In the genomic region with DNA sequence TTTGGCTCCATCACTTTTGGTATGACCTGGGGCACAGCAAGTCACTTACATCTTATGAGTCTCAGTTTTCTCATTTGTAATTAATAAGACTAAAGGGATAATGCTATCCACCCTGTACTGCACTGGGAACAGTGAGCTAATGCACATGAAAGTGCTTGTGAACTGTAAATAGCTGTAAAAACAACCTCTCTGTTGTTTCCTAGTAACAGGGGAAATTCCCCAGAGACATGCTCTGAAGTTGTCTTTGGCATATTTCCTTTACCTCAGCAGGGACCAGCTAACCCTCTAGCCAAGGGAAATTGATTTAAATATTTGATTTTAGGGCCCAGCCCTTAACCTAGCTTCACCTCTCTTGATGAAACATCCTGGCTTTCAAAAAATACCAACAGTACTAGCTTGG, we compare ENCODE assay signal across 10 cellular contexts. TPM values are rescaled to one million over a fixed set of nuclear protein-coding genes. Genes with fewer than 3 reads are reported as not detected.
DNase-seq lines count a peak whose midpoint lies in the region; ATAC-seq and TF ChIP-seq lines count a peak whose summit lies in the region.
"Had no signal": no experiment of that assay in that cellular context is flagged by ENCODE, and none has a peak within 500 bp of the region (broad histone marks: within the 10 kb centered on the region; RNA-seq: fewer than 3 reads in every experiment).

No MANE protein-coding gene starts in this region.

- no peak overlapping the region for H3K27ac ChIP-seq in CD8-positive, alpha-beta T cell (ENCODE audit: low read depth, low read length)
- no peak overlapping the region for H3K27ac ChIP-seq in right lobe of liver

- no peak overlapping the region for H3K4me3 ChIP-seq in CD8-positive, alpha-beta T cell (ENCODE audit: low read depth, low read length)
- H3K4me3 ChIP-seq in right lobe of liver, result no peak overlapping the region

- no peaks in the 10 kb centered on the region for H3K27me3 ChIP-seq in CD8-positive, alpha-beta T cell (ENCODE audit: insufficient read depth, low read length)
- H3K27me3 ChIP-seq in right lobe of liver, result no peaks in the 10 kb centered on the region

- POLR2A ChIA-PET in CD8-positive, alpha-beta T cell (lab: Charles Lee), result interaction anchor here (0.8 kb wide), 1 partner anchor 11 kb away, joined by 3 read pairs; no protein-coding TSS in a partner anchor

- peaks cover 25% of the 10 kb centered on the region for H3K4me1 ChIP-seq in CD8-positive, alpha-beta T cell (ENCODE audit: insufficient read depth, low read length)
- no peaks in the 10 kb centered on the region for H3K4me1 ChIP-seq in right lobe of liver

- intact Hi-C loops in CD8-positive, alpha-beta T cell (cut with DNase I, micrococcal nuclease), result loop anchor here in 1 of 2 experiments (5.0 kb wide), 2 partner anchors 39 to 184 kb away; no protein-coding TSS in a partner anchor
- intact Hi-C loops in right lobe of liver (cut with DNase I), result no loop called here

- CTCF ChIA-PET in CD8-positive, alpha-beta T cell (lab: Charles Lee), result no interaction called here

- H3K4me3 Mint-ChIP-seq in CD8-positive, alpha-beta T cell, result no peak overlapping the region
- H3K4me3 Mint-ChIP-seq in activated naive CD8-positive, alpha-beta T cell treated with anti-CD3 and anti-CD28 coated beads, Interleukin-2, amount 50 U/mL, for 24 hours, result no peak overlapping the region
- H3K4me3 Mint-ChIP-seq: type B pancreatic cell had no signal

- H3K27ac Mint-ChIP-seq in CD8-positive, alpha-beta T cell, result no peak overlapping the region
- H3K27ac Mint-ChIP-seq in activated naive CD8-positive, alpha-beta T cell treated with anti-CD3 and anti-CD28 coated beads, Interleukin-2, amount 50 U/mL, for 24 hours, result no peak overlapping the region
- H3K27ac Mint-ChIP-seq: type B pancreatic cell had no signal

- no peaks in the 10 kb centered on the region for H3K36me3 ChIP-seq in CD8-positive, alpha-beta T cell (ENCODE audit: insufficient read depth, low read length)
- H3K36me3 ChIP-seq in right lobe of liver, result no peaks in the 10 kb centered on the region

- H3K4me1 Mint-ChIP-seq in CD8-positive, alpha-beta T cell (ENCODE audit: low read depth), result peaks cover 52% of the 10 kb centered on the region
- peaks cover 54% of the 10 kb centered on the region for H3K4me1 Mint-ChIP-seq in activated naive CD8-positive, alpha-beta T cell treated with anti-CD3 and anti-CD28 coated beads, Interleukin-2, amount 50 U/mL, for 24 hours

- H3K9me3 ChIP-seq in CD8-positive, alpha-beta T cell (ENCODE audit: low read length), result no peaks in the 10 kb centered on the region
- no peaks in the 10 kb centered on the region for H3K9me3 ChIP-seq in right lobe of liver

- no peak for TF ChIP-seq POLR2A in right lobe of liver (IDR thresholded peaks at IDR 0.05)

- no peaks in the 10 kb centered on the region for H3K9me3 Mint-ChIP-seq in CD8-positive, alpha-beta T cell
- H3K9me3 Mint-ChIP-seq in activated naive CD8-positive, alpha-beta T cell treated with anti-CD3 and anti-CD28 coated beads, Interleukin-2, amount 50 U/mL, for 24 hours, result peaks cover 1% of the 10 kb centered on the region
- H3K9me3 Mint-ChIP-seq: type B pancreatic cell had no signal

- H3K36me3 Mint-ChIP-seq in CD8-positive, alpha-beta T cell, result no peaks in the 10 kb centered on the region
- no peaks in the 10 kb centered on the region for H3K36me3 Mint-ChIP-seq in activated naive CD8-positive, alpha-beta T cell treated with anti-CD3 and anti-CD28 coated beads, Interleukin-2, amount 50 U/mL, for 24 hours (ENCODE audit: low read depth)
- H3K36me3 Mint-ChIP-seq: type B pancreatic cell had no signal

- no peak for TF ChIP-seq CTCF in CD8-positive, alpha-beta T cell (IDR thresholded peaks at IDR 0.05)
- no peak for TF ChIP-seq CTCF in right lobe of liver (IDR thresholded peaks at IDR 0.05)

- H3K27me3 Mint-ChIP-seq in CD8-positive, alpha-beta T cell (ENCODE audit: low read depth), result no peaks in the 10 kb centered on the region
- no peaks in the 10 kb centered on the region for H3K27me3 Mint-ChIP-seq in activated naive CD8-positive, alpha-beta T cell treated with anti-CD3 and anti-CD28 coated beads, Interleukin-2, amount 50 U/mL, for 24 hours
- H3K27me3 Mint-ChIP-seq: type B pancreatic cell had no signal

- peak; percentile 82 for ATAC-seq in CD8-positive, alpha-beta T cell
- ATAC-seq in GM18909 (IDR thresholded peaks at IDR 0.05; ENCODE audit: poor library complexity, unreplicated experiment), result peak; percentile 62
- peak; percentile 56 for ATAC-seq in HG03045 (IDR thresholded peaks at IDR 0.05; ENCODE audit: unreplicated experiment)
- ATAC-seq in activated naive CD8-positive, alpha-beta T cell treated with anti-CD3 and anti-CD28 coated beads, Interleukin-2, amount 50 U/mL, for 24 hours, result peak; percentile 46
- no peak for ATAC-seq in right lobe of liver

- DNase-seq in CD8-positive, alpha-beta T cell, result no peak
- no peak for DNase-seq in activated naive CD8-positive, alpha-beta T cell treated with anti-CD3 and anti-CD28 coated beads, Interleukin-2, amount 50 U/mL, for 24 hours
- no peak for DNase-seq in stimulated activated CD8-positive, alpha-beta memory T cell treated with anti-CD3 and anti-CD28 coated beads, Interleukin-4, amount 100 ng/mL, for 48 hours
- DNase-seq in NCI-H1694 treated with DMSO at 0.1 percent for 48 hours (lab: John Stamatoyannopoulos, UW), result no peak
- no peak for DNase-seq in right lobe of liver
- no peak for DNase-seq in NCI-H1417 (lab: John Stamatoyannopoulos, UW)
- DNase-seq: NCI-H1048 had no signal

RNA-seq across cellular contexts. Expression of gene CYSLTR1, which starts 6.1 kb away (rescaled TPM):
- under 1 TPM; 0.19 to 0.39 TPM for total RNA-seq in CD8-positive, alpha-beta T cell
- total RNA-seq in right lobe of liver, result under 1 TPM; 0.22 to 1.00 (median 0.46) TPM

Comparison
In these comparisons a context has a peak if more than half of its experiments do, and no peak if none do; other contexts are left out.
1. ATAC-seq: peak in CD8-positive, alpha-beta T cell (single experiment), GM18909 (single experiment), HG03045 (single experiment) and activated naive CD8-positive, alpha-beta T cell treated with anti-CD3 and anti-CD28 coated beads, Interleukin-2, amount 50 U/mL, for 24 hours (single experiment); none in right lobe of liver (0 of 4).